ENCODE assay signal across 8 cellular contexts in genomic region chr1:202010042-202011015, GRCh38. TPM values are rescaled to one million over a fixed set of nuclear protein-coding genes. Genes with fewer than 3 reads are reported as not detected.
DNase-seq lines count a peak whose midpoint lies in the region; ATAC-seq and TF ChIP-seq lines count a peak whose summit lies in the region.

ELF3 (plus strand) TSS chr1:202010587; CDS start chr1:202011137, 550 bp downstream.

- intact Hi-C loops in body of pancreas (cut with DNase I): no loop called here

- TF ChIP-seq CTCF in GM12864 (IDR thresholded peaks at IDR 0.05; ENCODE audit: low read depth, low read length, missing control alignments): no peak
- TF ChIP-seq CTCF in body of pancreas (IDR thresholded peaks at IDR 0.05): peak in 3 of 7 experiments; percentile 12 to 18 (median 15)

- peaks cover 6 to 17% of the 10 kb centered on the region in 2 donors for H3K36me3 ChIP-seq in body of pancreas (replicated peaks in 1 of 2; ENCODE audit: insufficient read depth in 1 of 2, low read depth in 2 of 2)

- ATAC-seq in GM21786 (IDR thresholded peaks at IDR 0.05; ENCODE audit: unreplicated experiment): peak; percentile 92
- peak; percentile 86 for ATAC-seq in body of pancreas
- ATAC-seq in HG03565 (IDR thresholded peaks at IDR 0.05; ENCODE audit: unreplicated experiment): no peak
- ATAC-seq in GM18505 (IDR thresholded peaks at IDR 0.05; ENCODE audit: unreplicated experiment): no peak

- H3K4me3 ChIP-seq in GM12864 (ENCODE audit: low read depth, low read length) (no peak within 1 kb of the TSS), body of pancreas (peak within 1 kb of the TSS; percentile 75 to 93)

- H3K9me3 ChIP-seq in body of pancreas: no peaks in the 10 kb centered on the region

- peaks cover 62% of the 10 kb centered on the region for H3K4me1 ChIP-seq in body of pancreas

- 22 to 27% methylated on average over 3 to 24 of the region's 24 CpGs for WGBS in body of pancreas, 2 donors

- H3K27me3 ChIP-seq in body of pancreas: no peaks in the 10 kb centered on the region

- DNase-seq in GM12864 (ENCODE audit: low read depth) (peak; percentile 24), NCI-H1048 (lab: John Stamatoyannopoulos, UW) (peak; percentile 87), body of pancreas (peak; percentile 95 to 99 (median 98)), mucosa of gallbladder (ENCODE audit: low spot score) (peak; percentile 93)
- no peak for DNase-seq in effector CD4-positive, alpha-beta T cell

- TF ChIP-seq POLR2A in body of pancreas (IDR thresholded peaks at IDR 0.05): peak; percentile 100
- TF ChIP-seq POLR2A in GM18505 (IDR thresholded peaks at IDR 0.05; ENCODE audit: borderline replicate concordance, extremely low read depth, insufficient read depth, insufficient read length): no peak

- H3K27ac ChIP-seq in body of pancreas: peak within 1 kb of the TSS; percentile 93 to 100 (median 94)

RNA-seq across cellular contexts. Expression of gene ELF3, which starts in this region (rescaled TPM):
- total RNA-seq in body of pancreas (100 to 1,000 TPM in 1 of 2 donors, 10 to 100 TPM in 1; 93.7 to 293 TPM), mucosa of gallbladder (517 TPM)

Comparison
In these comparisons a context has a peak if more than half of its experiments do, and no peak if none do; other contexts are left out.
1. ATAC-seq: peak in GM21786 (single experiment) and body of pancreas (single experiment); none in HG03565 (single experiment) and GM18505 (single experiment).